ENCODE assay signal across 7 cellular contexts in genomic region chr1:86616871-86617270, GRCh38.
A peak's percentile ranks its signal among the peaks of the same experiment; 100 is the strongest.
DNase-seq lines count a peak whose midpoint lies in the region; ATAC-seq lines count a peak whose summit lies in the region.

No MANE protein-coding gene starts in this region.

- DNase-seq in OCI-M1 (lab: John Stamatoyannopoulos, UW) (peak; percentile 89), putamen (ENCODE audit: low spot score) (peak; percentile 3), NK-92 (lab: John Stamatoyannopoulos, UW; ENCODE audit: unreplicated experiment) (no peak), AG20443 (ENCODE audit: low spot score) (no peak), left cardiac atrium (no peak)

- ATAC-seq in GM19328 (IDR thresholded peaks at IDR 0.05; ENCODE audit: unreplicated experiment) (peak; percentile 100), HG02970 (IDR thresholded peaks at IDR 0.05; ENCODE audit: low FRiP score, unreplicated experiment) (peak; percentile 99), left cardiac atrium (no peak)

- intact Hi-C loops in left cardiac atrium (cut with DNase I), result no loop called here

Comparison
In these comparisons a context has a peak if more than half of its experiments do, and no peak if none do; other contexts are left out.
1. ATAC-seq: peak in GM19328 (single experiment) and HG02970 (single experiment); none in left cardiac atrium (0 of 2).
2. DNase-seq: peak in OCI-M1 (single experiment) and putamen (single experiment); none in NK-92 (single experiment), AG20443 (single experiment) and left cardiac atrium (single experiment).